Comparison of ENCODE assay signal across 25 cellular contexts in genomic region chr16:18966791-18967190, GRCh38.
"Had no signal": no experiment of that assay in that cellular context is flagged by ENCODE, and none has a peak within 500 bp of the region (broad histone marks: within the 10 kb centered on the region; RNA-seq: fewer than 3 reads in every experiment).

No MANE protein-coding gene starts in this region.

- H3K27ac ChIP-seq: stomach, suprapubic skin, testis, thoracic aorta, thyroid gland, tibial artery, tibial nerve, transverse colon, upper lobe of left lung, upper lobe of right lung, uterus, vagina had no signal

- H3K4me3 ChIP-seq: stomach, suprapubic skin, testis, thoracic aorta, thyroid gland, tibial artery, tibial nerve, transverse colon, upper lobe of left lung, upper lobe of right lung, uterus, vagina had no signal

- H3K9me3 ChIP-seq: stomach, suprapubic skin, testis, thoracic aorta, thyroid gland, tibial artery, tibial nerve, transverse colon, upper lobe of left lung, upper lobe of right lung, uterus, vagina had no signal

- H3K4me1 ChIP-seq: testis, upper lobe of right lung, uterus had no signal

- ATAC-seq: stimulated activated effector memory CD8-positive, alpha-beta T cell treated with anti-CD3 and anti-CD28 coated beads, Interleukin-12 subunit alpha, Interleukin-12 subunit beta, amount 100 ng/mL, for 72 hours; stimulated activated memory B cell treated with anti-CD40 and anti-IgM and Interleukin-4, amounts not matched to agents 10 μg/mL and 1 μg/mL and 100 μg/mL, for 72 hours; stimulated activated naive B cell treated with anti-CD40 and anti-IgM and Interleukin-4, amounts not matched to agents 10 μg/mL and 1 μg/mL and 100 μg/mL, for 72 hours; stimulated activated naive CD8-positive, alpha-beta T cell treated with anti-CD3 and anti-CD28 coated beads, Interleukin-15, amount 100 ng/mL, for 72 hours; stimulated activated naive CD8-positive, alpha-beta T cell treated with anti-CD3 and anti-CD28 coated beads, Interleukin-15, Interleukin-2, amounts not matched to agents 100 U/mL and 50 U/mL, for 24 hours; upper lobe of right lung had no signal

- H3K27me3 ChIP-seq: stomach, suprapubic skin, testis, thyroid gland, tibial artery, tibial nerve, transverse colon, upper lobe of left lung, upper lobe of right lung, uterus, vagina had no signal

- DNase-seq: stimulated activated CD4-positive, alpha-beta T cell treated with anti-CD3 and anti-CD28 coated beads, Interleukin-2, amount 100 ng/mL, for 48 hours; stimulated activated CD4-positive, alpha-beta T cell treated with anti-CD3 and anti-CD28 coated beads, Interleukin-4, amount 100 ng/mL, for 1 hour; stimulated activated CD4-positive, alpha-beta T cell treated with anti-CD3 and anti-CD28 coated beads, Interleukin-4, amount 100 ng/mL, for 24 hours; stimulated activated CD4-positive, alpha-beta T cell treated with anti-CD3 and anti-CD28 coated beads, Interleukin-4, amount 100 ng/mL, for 4 hours; stimulated activated CD8-positive, alpha-beta memory T cell treated with anti-CD3 and anti-CD28 coated beads, Interleukin-4, amount 100 ng/mL, for 48 hours; stimulated activated naive B cell treated with anti-CD40 and anti-IgM and Interleukin-4, amounts not matched to agents 10 μg/mL and 1 μg/mL and 100 μg/mL, for 72 hours; stimulated activated naive CD4-positive, alpha-beta T cell; stimulated activated naive CD4-positive, alpha-beta T cell treated with Interleukin-2 at 50 U/mL for 16 hours; stimulated activated naive CD8-positive, alpha-beta T cell treated with anti-CD3 and anti-CD28 coated beads, Interleukin-15, amount 100 ng/mL, for 72 hours; stimulated activated naive CD8-positive, alpha-beta T cell treated with anti-CD3 and anti-CD28 coated beads, Interleukin-15, Interleukin-2, amounts not matched to agents 100 U/mL and 50 U/mL, for 24 hours; stomach; substantia nigra; testis; thyroid gland; tibial artery; transverse colon; upper lobe of left lung; upper lobe of right lung; uterus had no signal

- H3K36me3 ChIP-seq: stomach, suprapubic skin, thoracic aorta, thyroid gland, tibial artery, tibial nerve, transverse colon, upper lobe of left lung, upper lobe of right lung, uterus, vagina had no signal
